Comparison of ENCODE assay signal across 11 cellular contexts in the genomic region with DNA sequence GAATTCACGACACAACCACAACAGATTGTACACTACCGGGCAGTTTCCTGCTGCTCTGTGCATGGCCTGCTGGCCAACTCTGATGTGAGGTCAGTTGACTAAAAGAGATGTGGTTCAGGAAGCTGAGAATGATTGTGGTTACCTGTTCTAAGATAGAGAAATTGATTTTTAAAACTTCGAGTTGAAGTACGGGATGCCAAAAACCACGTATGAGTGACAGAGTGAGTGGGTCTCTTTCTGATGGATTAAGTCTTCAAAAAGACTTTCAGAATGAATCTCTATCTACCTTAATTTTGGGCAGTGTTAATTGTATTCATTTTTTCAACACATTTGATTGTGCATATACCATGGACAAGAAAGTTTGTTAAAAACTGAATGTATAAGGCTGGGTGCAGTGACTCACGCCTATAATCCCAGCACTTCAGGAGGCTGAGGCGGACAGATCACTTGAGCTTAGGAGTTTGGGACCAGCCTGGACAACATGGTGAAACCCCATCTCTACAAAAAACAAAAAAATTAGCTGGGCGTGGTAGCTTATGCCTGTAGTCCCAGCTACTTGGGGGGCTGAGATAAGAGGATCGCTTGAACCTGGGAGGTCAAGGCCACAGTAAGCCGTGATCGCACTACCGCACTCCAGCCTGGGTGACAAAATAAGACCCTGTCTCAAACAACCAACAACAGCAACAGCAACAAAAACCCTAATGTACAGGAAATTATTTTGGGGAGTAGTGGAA.
A peak's percentile ranks its signal among the peaks of the same experiment; 100 is the strongest.
DNase-seq lines count a peak whose midpoint lies in the region; ATAC-seq and TF ChIP-seq lines count a peak whose summit lies in the region.
"Had no signal": no experiment of that assay in that cellular context is flagged by ENCODE, and none has a peak within 500 bp of the region (broad histone marks: within the 10 kb centered on the region; RNA-seq: fewer than 3 reads in every experiment).

No MANE protein-coding gene starts in this region.

- peaks cover 28% of the 10 kb centered on the region for H3K4me1 ChIP-seq in PC-3 (ENCODE audit: insufficient read depth, low read length)
- H3K4me1 ChIP-seq in HAP-1, result 0 out of 2 replicates have a peak, but pooled peaks cover 2% of the 10 kb centered on the region

- H3K27ac ChIP-seq in PC-3 (ENCODE audit: low read length), result peak overlapping the region; percentile 27
- H3K27ac ChIP-seq: RWPE1 had no signal

- in situ Hi-C loops in HAP-1 (cut with MboI; ENCODE audit: low sequenced_read_pairs), result no loop called here

- no peaks in the 10 kb centered on the region for H3K9me2 ChIP-seq in PC-3 (replicated peaks; ENCODE audit: low read length)

- H3K36me3 Mint-ChIP-seq in natural killer cell treated with Interleukin-12 subunit alpha and Interleukin-12 subunit beta and Interleukin-15 and Interleukin-18, amount 100 ng/mL, for 72 hours, result no peaks in the 10 kb centered on the region

- CTCF ChIA-PET in PC-3 (lab: Charles Lee), result no interaction called here

- no peak overlapping the region for H3K9ac ChIP-seq in PC-3 (ENCODE audit: low read length)

- no peaks in the 10 kb centered on the region for H3F3A ChIP-seq in PC-3 (ENCODE audit: low read length, unreplicated experiment)

- peak; percentile 56 for DNase-seq in PC-3
- no peak for DNase-seq in natural killer cell treated with Interleukin-12 subunit alpha and Interleukin-12 subunit beta and Interleukin-15 and Interleukin-18, amount 100 ng/mL, for 72 hours (ENCODE audit: low spot score)
- DNase-seq in HAP-1 (ENCODE audit: low spot score in 2 of 2), result no peak
- DNase-seq in NCI-H526 treated with DMSO at 0.1 percent for 48 hours (lab: John Stamatoyannopoulos, UW), result no peak
- DNase-seq: DMS79, naive B cell, NCI-H1930 had no signal

- no peak for TF ChIP-seq CTCF in PC-3 (conservative IDR thresholded peaks at IDR 0.05; ENCODE audit: low read depth, low read length)

- no peaks in the 10 kb centered on the region for H3K36me3 ChIP-seq in PC-3 (ENCODE audit: low read depth, low read length)
- no peaks in the 10 kb centered on the region for H3K36me3 ChIP-seq in HAP-1 (replicated peaks)

- H3K79me2 ChIP-seq in PC-3 (ENCODE audit: low read length), result no peaks in the 10 kb centered on the region

- H3K4me3 ChIP-seq in PC-3 (ENCODE audit: low read length) (no peak overlapping the region), HAP-1 (no peak overlapping the region)

- intact Hi-C loops in PC-3 (cut with micrococcal nuclease), result no loop called here

- no peak overlapping the region for H3K4me2 ChIP-seq in PC-3 (ENCODE audit: low read length)

- H3K9me3 ChIP-seq in PC-3 (ENCODE audit: low read length), result no peaks in the 10 kb centered on the region
- no peaks in the 10 kb centered on the region for H3K9me3 ChIP-seq in HAP-1

- no peaks in the 10 kb centered on the region for H3K27me3 ChIP-seq in PC-3 (ENCODE audit: low read length)
- H3K27me3 ChIP-seq in HAP-1 (ENCODE audit: low read depth), result no peaks in the 10 kb centered on the region

- peaks cover 10% of the 10 kb centered on the region in 2 donors for H3K4me1 Mint-ChIP-seq in natural killer cell treated with Interleukin-12 subunit alpha and Interleukin-12 subunit beta and Interleukin-15 and Interleukin-18, amount 100 ng/mL, for 72 hours (ENCODE audit: low read depth in 2 of 2)

- H3K27ac Mint-ChIP-seq in natural killer cell treated with Interleukin-12 subunit alpha and Interleukin-12 subunit beta and Interleukin-15 and Interleukin-18, amount 100 ng/mL, for 72 hours, result peak overlapping the region; percentile 73 to 87

- BruUV-seq in PC-3 (replicated peaks; lab: Mats Ljungman, UMichigan), result no TSS peak

- H2AFZ ChIP-seq in PC-3 (ENCODE audit: low read length), result no peak overlapping the region

- peak; percentile 64 for ATAC-seq in GM18867 (IDR thresholded peaks at IDR 0.05; ENCODE audit: unreplicated experiment)
- peak; percentile 75 for ATAC-seq in HG02870 (IDR thresholded peaks at IDR 0.05; ENCODE audit: unreplicated experiment)
- ATAC-seq in PC-3, result peak; percentile 60
- ATAC-seq in natural killer cell treated with Interleukin-12 subunit alpha and Interleukin-12 subunit beta and Interleukin-15 and Interleukin-18, amount 100 ng/mL, for 72 hours, result peak; percentile 86 to 93
- ATAC-seq in HG02763 (IDR thresholded peaks at IDR 0.05; ENCODE audit: unreplicated experiment), result no peak

- peak overlapping the region; percentile 41 for H3K4me3 Mint-ChIP-seq in natural killer cell treated with Interleukin-12 subunit alpha and Interleukin-12 subunit beta and Interleukin-15 and Interleukin-18, amount 100 ng/mL, for 72 hours
- H3K4me3 Mint-ChIP-seq: naive B cell had no signal

- H3K27me3 Mint-ChIP-seq in natural killer cell treated with Interleukin-12 subunit alpha and Interleukin-12 subunit beta and Interleukin-15 and Interleukin-18, amount 100 ng/mL, for 72 hours, result no peaks in the 10 kb centered on the region
- H3K27me3 Mint-ChIP-seq: naive B cell had no signal

- no peaks in the 10 kb centered on the region for H3K9me3 Mint-ChIP-seq in natural killer cell treated with Interleukin-12 subunit alpha and Interleukin-12 subunit beta and Interleukin-15 and Interleukin-18, amount 100 ng/mL, for 72 hours
- H3K9me3 Mint-ChIP-seq: naive B cell had no signal

- H4K20me1 ChIP-seq in PC-3 (ENCODE audit: low read length), result no peaks in the 10 kb centered on the region

- POLR2A ChIA-PET in PC-3 (lab: Charles Lee; ENCODE audit: unreplicated experiment), result no interaction called here
